ENCODE assay signal across 7 cellular contexts in the genomic region with DNA sequence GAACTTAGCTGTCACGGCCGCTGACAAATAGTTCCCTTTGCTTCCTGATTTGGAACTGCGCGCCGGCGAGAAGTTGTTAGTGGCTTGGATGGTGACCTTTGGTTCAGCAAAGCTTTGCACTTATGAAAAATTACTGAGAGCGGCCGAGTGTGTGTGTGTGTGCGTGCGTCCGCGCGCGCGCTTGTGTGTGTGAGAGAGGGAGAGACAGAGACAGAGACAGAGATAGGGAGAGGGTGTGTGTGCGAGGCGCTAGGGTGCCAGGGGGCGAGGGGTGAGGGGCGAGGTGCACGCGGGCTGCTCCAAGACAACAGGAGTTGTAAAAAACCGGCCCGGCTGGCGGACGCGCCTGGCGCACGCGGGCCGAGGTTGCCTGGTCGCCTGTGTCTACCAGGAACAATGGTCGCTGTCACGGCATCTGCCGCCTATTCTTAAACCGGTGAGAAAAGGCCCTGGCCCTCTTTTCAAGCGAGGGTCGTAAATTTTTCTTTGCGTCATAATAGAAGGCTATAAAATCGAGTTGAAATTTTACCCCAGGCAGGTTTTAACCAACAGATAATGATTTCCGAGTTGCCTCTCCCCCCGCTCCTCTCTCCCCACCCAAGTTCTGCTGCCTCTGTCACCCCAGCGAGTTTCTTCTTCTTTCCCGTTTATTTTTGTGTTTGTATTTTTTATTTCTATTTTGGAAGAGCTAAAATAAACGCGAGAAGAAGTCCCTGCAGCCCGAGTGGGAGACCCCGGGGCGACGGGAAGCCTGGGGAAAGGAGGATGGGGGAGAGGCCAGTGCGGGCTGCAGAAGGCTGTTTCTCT. TPM values are rescaled to one million over a fixed set of nuclear protein-coding genes. Genes with fewer than 3 reads are reported as not detected.
A peak's percentile ranks its signal among the peaks of the same experiment; 100 is the strongest.
DNase-seq lines count a peak whose midpoint lies in the region; ATAC-seq and TF ChIP-seq lines count a peak whose summit lies in the region.

No MANE protein-coding gene starts in this region.

- ATAC-seq in HG03571 (IDR thresholded peaks at IDR 0.05; ENCODE audit: unreplicated experiment), result no peak

- H2BK5ac ChIP-seq in neuronal stem cell (ENCODE audit: low read length), result no peak overlapping the region

- no peak overlapping the region for H2BK12ac ChIP-seq in neuronal stem cell (ENCODE audit: low read length)

- in situ Hi-C loops in astrocyte of the spinal cord (cut with HindIII; ENCODE audit: low sequenced_read_pairs), result no loop called here

- DNase-seq in DMS53 treated with DMSO at 0.1 percent for 48 hours (lab: John Stamatoyannopoulos, UW; ENCODE audit: unreplicated experiment), result peak; percentile 79
- DNase-seq in NCI-H146 treated with DMSO at 0.1 percent for 48 hours (lab: John Stamatoyannopoulos, UW; ENCODE audit: unreplicated experiment), result peak; percentile 45
- DNase-seq in astrocyte of the spinal cord (ENCODE audit: low read depth, low spot score), result no peak
- DNase-seq in neuronal stem cell (ENCODE audit: low spot score), result no peak
- DNase-seq in SHP77 treated with DMSO at 0.1 percent for 48 hours (lab: John Stamatoyannopoulos, UW), result no peak
- DNase-seq in midbrain (lab: John Stamatoyannopoulos, UW), result no peak

- H2AFZ ChIP-seq in neuronal stem cell (ENCODE audit: low read length), result peak overlapping the region; percentile 94

- H4K91ac ChIP-seq in neuronal stem cell (ENCODE audit: low read depth, low read length, poor library complexity), result no peak overlapping the region

- no peak overlapping the region for H3K18ac ChIP-seq in neuronal stem cell (ENCODE audit: low read length)

- no peak overlapping the region for H3K27ac ChIP-seq in neuronal stem cell (replicated peaks; ENCODE audit: low read length)

- no peak overlapping the region for H2AK5ac ChIP-seq in neuronal stem cell (ENCODE audit: low read depth, low read length)

- no peak overlapping the region for H3K14ac ChIP-seq in neuronal stem cell (ENCODE audit: low read length)

- H3K4ac ChIP-seq in neuronal stem cell (ENCODE audit: low read length), result no peak overlapping the region

- no peak overlapping the region for H2BK15ac ChIP-seq in neuronal stem cell (ENCODE audit: low read length)

- peaks cover 0 to 11% of the 10 kb centered on the region in 2 donors for H3K9me3 ChIP-seq in neuronal stem cell (replicated peaks in 1 of 2; ENCODE audit: control insufficient read depth in 2 of 2, insufficient read depth in 1 of 2, low read depth in 1 of 2, low read length in 2 of 2)

- no peak overlapping the region for H4K8ac ChIP-seq in neuronal stem cell (ENCODE audit: low read depth, low read length)

- H3K4me3 ChIP-seq in astrocyte of the spinal cord (ENCODE audit: low read depth, low read length) (peak overlapping the region; percentile 32), neuronal stem cell (ENCODE audit: low read length in 2 of 2) (peak overlapping the region in 1 of 2 donors; percentile 24)

- peaks cover 0 to 16% of the 10 kb centered on the region in 2 donors for H3K4me1 ChIP-seq in neuronal stem cell (ENCODE audit: control insufficient read depth in 2 of 2, insufficient read depth in 1 of 2, low read depth in 1 of 2, low read length in 2 of 2)

- H2BK120ac ChIP-seq in neuronal stem cell (ENCODE audit: low read depth, low read length), result no peak overlapping the region

- peaks cover 71 to 100% (median 97%) of the 10 kb centered on the region in 3 experiments for H3K27me3 ChIP-seq in neuronal stem cell (ENCODE audit: control insufficient read depth in 3 of 3, insufficient read depth in 3 of 3, low read depth in 1 of 3, low read length in 3 of 3)

- TF ChIP-seq CTCF in astrocyte of the spinal cord (IDR thresholded peaks at IDR 0.05; ENCODE audit: low read depth, low read length), result no peak

- H3K36me3 ChIP-seq in neuronal stem cell (replicated peaks in 1 of 2; ENCODE audit: control insufficient read depth in 2 of 2, insufficient read depth in 2 of 2, low read length in 2 of 2), result no peaks in the 10 kb centered on the region

- no peak overlapping the region for H3K23ac ChIP-seq in neuronal stem cell (ENCODE audit: low read depth, low read length, poor library complexity)

- H3K79me1 ChIP-seq in neuronal stem cell (ENCODE audit: low read depth, low read length), result no peaks in the 10 kb centered on the region

- peak overlapping the region; percentile 74 for H3K9ac ChIP-seq in neuronal stem cell (ENCODE audit: low read depth, low read length, poor library complexity)

- no peak overlapping the region for H3K4me2 ChIP-seq in neuronal stem cell (ENCODE audit: insufficient read depth, low read length, poor library complexity, severe bottlenecking)

- WGBS in neuronal stem cell (ENCODE audit: extremely low coverage in 2 of 2, insufficient read length in 2 of 2, insufficient replicate concordance in 1 of 2), 2 donors, result no CpG with 5 or more reads among the region's 50 CpGs

RNA-seq across cellular contexts. Expression of a gene that starts 0.6 kb away (rescaled TPM):
- polyA plus RNA-seq in neuronal stem cell (2013, experiment 1 of 2), result not detected
- not detected for polyA plus RNA-seq in neuronal stem cell (2013, experiment 2 of 2)

RNA-seq across cellular contexts. Expression of a gene that starts 6.4 kb away (rescaled TPM):
- not detected for polyA plus RNA-seq in neuronal stem cell (2013, experiment 1 of 2)
- not detected for polyA plus RNA-seq in neuronal stem cell (2013, experiment 2 of 2)

RNA-seq across cellular contexts. Expression of a gene that starts 28.2 kb away (rescaled TPM):
- not detected for polyA plus RNA-seq in neuronal stem cell (2013, experiment 1 of 2)
- not detected for polyA plus RNA-seq in neuronal stem cell (2013, experiment 2 of 2)

RNA-seq across cellular contexts. Expression of a gene that starts 30.8 kb away (rescaled TPM):
- not detected for polyA plus RNA-seq in neuronal stem cell (2013, experiment 1 of 2)
- not detected for polyA plus RNA-seq in neuronal stem cell (2013, experiment 2 of 2)

RNA-seq across cellular contexts. Expression of a gene that starts 35.2 kb away (rescaled TPM):
- not detected for polyA plus RNA-seq in neuronal stem cell (2013, experiment 1 of 2)
- not detected for polyA plus RNA-seq in neuronal stem cell (2013, experiment 2 of 2)

Comparison
In these comparisons a context has a peak if more than half of its experiments do, and no peak if none do; other contexts are left out.
1. DNase-seq: peak in DMS53 treated with DMSO at 0.1 percent for 48 hours (single experiment) and NCI-H146 treated with DMSO at 0.1 percent for 48 hours (single experiment); none in astrocyte of the spinal cord (single experiment), neuronal stem cell (single experiment), SHP77 treated with DMSO at 0.1 percent for 48 hours (single experiment) and midbrain (single experiment).